Comparison of ENCODE assay signal across 8 cellular contexts in genomic region chr14:102140750-102141145, GRCh38. TPM values are rescaled to one million over a fixed set of nuclear protein-coding genes. Genes with fewer than 3 reads are reported as not detected.
DNase-seq lines count a peak whose midpoint lies in the region; ATAC-seq and TF ChIP-seq lines count a peak whose summit lies in the region.

No MANE protein-coding gene starts in this region.

- no peak for DNase-seq in Jurkat, Clone E6-1 (ENCODE audit: low read depth, low spot score)
- DNase-seq in chondrocyte (ENCODE audit: low spot score): no peak
- no peak for DNase-seq in mucosa of descending colon
- DNase-seq in NCI-H187 (lab: John Stamatoyannopoulos, UW): no peak
- no peak for DNase-seq in H4 (ENCODE audit: low spot score)
- DNase-seq in stimulated activated CD4-positive, alpha-beta T cell treated with anti-CD3 and anti-CD28 coated beads, Interleukin-4, amount 100 ng/mL, for 1 hour: no peak

- peak overlapping the region; percentile 93 for H3K4me3 ChIP-seq in ACC112 (ENCODE audit: low read depth, low read length)
- peak overlapping the region; percentile 97 for H3K4me3 ChIP-seq in Jurkat, Clone E6-1 (ENCODE audit: low read length)
- peak overlapping the region; percentile 84 for H3K4me3 ChIP-seq in mucosa of descending colon

- peaks cover 3% of the 10 kb centered on the region; the same call in 1 of the 2 replicates for H3K36me3 ChIP-seq in ACC112 (ENCODE audit: insufficient read depth, low read length)
- H3K36me3 ChIP-seq in mucosa of descending colon (ENCODE audit: low read depth): no peaks in the 10 kb centered on the region

- no peaks in the 10 kb centered on the region for H3K27me3 ChIP-seq in ACC112 (ENCODE audit: insufficient read depth, low read length)

- no peaks in the 10 kb centered on the region for H3K27me3 Mint-ChIP-seq in chondrocyte (ENCODE audit: low read depth)

- no peak overlapping the region for H3K27ac ChIP-seq in ACC112 (ENCODE audit: low read depth, low read length)

- no peaks in the 10 kb centered on the region for H3K36me3 Mint-ChIP-seq in chondrocyte (ENCODE audit: low read depth)

- peak overlapping the region; percentile 3 for H2AFZ ChIP-seq in ACC112 (ENCODE audit: low read length, unreplicated experiment)

- ATAC-seq in mucosa of descending colon: no peak
- no peak for ATAC-seq in HG02973 (IDR thresholded peaks at IDR 0.05; ENCODE audit: unreplicated experiment)

- H3K4me1 Mint-ChIP-seq in chondrocyte (ENCODE audit: low read depth): peaks cover 23% of the 10 kb centered on the region

- no peaks in the 10 kb centered on the region for H3K9me3 ChIP-seq in mucosa of descending colon

- intact Hi-C loops in mucosa of descending colon (cut with DNase I, micrococcal nuclease): no loop called here

- no peak for TF ChIP-seq CTCF in chondrocyte (IDR thresholded peaks at IDR 0.05)
- TF ChIP-seq CTCF in mucosa of descending colon (IDR thresholded peaks at IDR 0.05): no peak

- H3K4me3 Mint-ChIP-seq in chondrocyte (ENCODE audit: unreplicated experiment): peak overlapping the region; percentile 96

- H3K27ac Mint-ChIP-seq in chondrocyte (ENCODE audit: unreplicated experiment): peak overlapping the region; percentile 94

- H3K4me1 ChIP-seq in ACC112 (ENCODE audit: control insufficient read depth, insufficient read depth, low read length, unreplicated experiment): peaks cover 17% of the 10 kb centered on the region
- H3K4me1 ChIP-seq in mucosa of descending colon (ENCODE audit: low read depth): peaks cover 12% of the 10 kb centered on the region

- peaks cover 64% of the 10 kb centered on the region for H3K79me2 ChIP-seq in ACC112 (ENCODE audit: control insufficient read depth, insufficient read depth, low read length, unreplicated experiment)

- H3K9me3 Mint-ChIP-seq in chondrocyte (ENCODE audit: low read depth): no peaks in the 10 kb centered on the region

RNA-seq across cellular contexts. Expression of gene WDR20, which starts 1.1 kb away (rescaled TPM):
- polyA plus RNA-seq in Jurkat, Clone E6-1 (2012; ENCODE audit: insufficient read depth, insufficient read length): 15.5 TPM
- total RNA-seq in chondrocyte (20.8 to 28.8 TPM (median 23.0 TPM) in 3 replicates), mucosa of descending colon (10 to 100 TPM; 36.2 to 49.4 (median 40.9) TPM)
- 10.7 and 20.3 TPM in 2 replicates for total RNA-seq in H4 (2014; rRNA removed; shearing (Covaris generic))

RNA-seq across cellular contexts. Expression of gene HSP90AA1, which starts 53.9 kb away (rescaled TPM):
- 1,401 TPM for polyA plus RNA-seq in Jurkat, Clone E6-1 (2012; ENCODE audit: insufficient read depth, insufficient read length)
- 239 to 400 TPM (median 242 TPM) in 3 replicates for total RNA-seq in chondrocyte
- total RNA-seq in mucosa of descending colon: 100 to 1,000 TPM; 231 to 367 (median 252) TPM
- total RNA-seq in H4 (2014; rRNA removed; shearing (Covaris generic)): 518 and 574 TPM in 2 replicates
